In genomic region chr11:106271126-106271525, GRCh38 we compare ENCODE assay signal across 27 cellular contexts.
"Had no signal": no experiment of that assay in that cellular context is flagged by ENCODE, and none has a peak within 500 bp of the region (broad histone marks: within the 10 kb centered on the region; RNA-seq: fewer than 3 reads in every experiment).

No MANE protein-coding gene starts in this region.

- H3K36me3 Mint-ChIP-seq: activated naive CD8-positive, alpha-beta T cell had no signal

- H3K36me3 ChIP-seq: adrenal gland, ascending aorta, esophagus squamous epithelium, heart right ventricle, left lung, uterus had no signal

- DNase-seq: activated B cell treated with CpG ODN at 0.5 μM for 24 hours; activated CD4-positive, alpha-beta T cell treated with anti-CD3 and anti-CD28 coated beads for 4 hours; activated CD4-positive, alpha-beta T cell treated with anti-CD3 and anti-CD28 coated beads, Interleukin-2, amount 50 U/mL, for 48 hours; activated CD8-positive, alpha-beta memory T cell treated with anti-CD3 and anti-CD28 coated beads, Interleukin-2, amount 50 U/mL, for 48 hours; activated naive CD4-positive, alpha-beta T cell; activated T-cell treated with anti-CD3 and anti-CD28 coated beads, Interleukin-2, amount 50 U/mL, for 4 hours; adrenal gland; cerebellar nuclear complex; esophagus squamous epithelium; heart right ventricle; islet precursor cell; left lung; nephron progenitor cell; nucleus accumbens; stimulated activated CD4-positive, alpha-beta T cell treated with anti-CD3 and anti-CD28 coated beads, Interleukin-4, amount 100 ng/mL, for 1 hour; stimulated activated naive CD4-positive, alpha-beta T cell; T1000; testis; uterus had no signal

- H3K27me3 Mint-ChIP-seq: activated B cell treated with CpG ODN at 0.5 μM for 24 hours; activated naive CD8-positive, alpha-beta T cell had no signal

- H3K27ac ChIP-seq: adrenal gland, ascending aorta, coronary artery, esophagus squamous epithelium, heart right ventricle, left lung, testis, uterus had no signal

- H3K4me1 ChIP-seq: adrenal gland, ascending aorta, esophagus squamous epithelium, heart right ventricle, left lung, testis, uterus had no signal

- H3K27me3 ChIP-seq: adrenal gland, ascending aorta, esophagus squamous epithelium, heart right ventricle, left lung, testis, uterus had no signal

- H3K4me3 ChIP-seq: adrenal gland, ascending aorta, coronary artery, esophagus squamous epithelium, heart right ventricle, left lung, lung, testis, uterus had no signal

- H3K4me3 Mint-ChIP-seq: activated B cell treated with CpG ODN at 0.5 μM for 24 hours; activated naive CD8-positive, alpha-beta T cell; activated T-cell treated with anti-CD3 and anti-CD28 coated beads, Interleukin-2, amount 50 U/mL, for 4 hours; mesothelial cell of epicardium; nephron progenitor cell; T-helper 1 cell treated with Interleukin-12 subunit alpha and Interleukin-12 subunit beta and Interleukin-4 antibody, amounts not matched to agents 30 μg/mL and 1 μg/mL, for 36 hours had no signal

- H3K27ac Mint-ChIP-seq: activated B cell treated with CpG ODN at 0.5 μM for 24 hours; activated naive CD8-positive, alpha-beta T cell; activated T-helper 2 cell treated with anti-CD3 and anti-CD28 coated beads, Interferon-gamma antibody, Interleukin-2, Interleukin-4, amounts not matched to agents 10 μg/mL and 5 μg/mL and 100 μg/mL, durations not matched to agents 14 hours and 24 hours and 36 hours; mesothelial cell of epicardium; nephron progenitor cell; T-helper 1 cell treated with Interleukin-12 subunit alpha and Interleukin-12 subunit beta and Interleukin-4 antibody, amounts not matched to agents 30 μg/mL and 1 μg/mL, for 36 hours had no signal

- H3K9me3 ChIP-seq: adrenal gland, ascending aorta, esophagus squamous epithelium, testis, uterus had no signal

- H3K4me1 Mint-ChIP-seq: activated B cell treated with CpG ODN at 0.5 μM for 24 hours, nephron progenitor cell had no signal

- ATAC-seq: activated T-cell treated with anti-CD3 and anti-CD28 coated beads, Interleukin-2, amount 50 U/mL, for 4 hours; heart right ventricle; left lung; sciatic nerve had no signal
